8 cellular contexts compared by ENCODE assay signal in genomic region chr20:48828734-48829460, GRCh38. TPM values are rescaled to one million over a fixed set of nuclear protein-coding genes. Genes with fewer than 3 reads are reported as not detected.
A peak's percentile ranks its signal among the peaks of the same experiment; 100 is the strongest.
DNase-seq lines count a peak whose midpoint lies in the region; ATAC-seq and TF ChIP-seq lines count a peak whose summit lies in the region.

No MANE protein-coding gene starts in this region.

- peak overlapping the region; percentile 82 for H3K27ac Mint-ChIP-seq in central memory CD8-positive, alpha-beta T cell (ENCODE audit: low read depth)
- peak overlapping the region in 5 of 6 donors; percentile 42 to 95 (median 90) for H3K27ac Mint-ChIP-seq in naive B cell

- H3K9me3 Mint-ChIP-seq in central memory CD8-positive, alpha-beta T cell, result no peaks in the 10 kb centered on the region
- H3K9me3 Mint-ChIP-seq in naive B cell, result no peaks in the 10 kb centered on the region

- peak overlapping the region; percentile 58 for H3K27ac ChIP-seq in HL-60 (replicated peaks)

- H3K4me3 Mint-ChIP-seq in central memory CD8-positive, alpha-beta T cell, result peak overlapping the region; percentile 85
- peak overlapping the region; percentile 90 to 97 (median 92) for H3K4me3 Mint-ChIP-seq in naive B cell

- no peak for TF ChIP-seq CTCF in AG09309 (IDR thresholded peaks at IDR 0.05; ENCODE audit: control insufficient read depth, insufficient read depth, low read depth, low read length, missing control alignments)
- TF ChIP-seq CTCF in HL-60 (IDR thresholded peaks at IDR 0.05; ENCODE audit: insufficient read depth, low read length), result no peak

- H3K4me3 ChIP-seq in AG09309 (ENCODE audit: control insufficient read depth, low read depth, low read length) (peak overlapping the region; percentile 32), HL-60 (replicated peaks; ENCODE audit: insufficient read depth, low read length) (peak overlapping the region; percentile 48)

- intact Hi-C loops in left colon (cut with DNase I, micrococcal nuclease), result no loop called here

- DNase-seq in AG09309 (ENCODE audit: low read depth) (no peak), HL-60 (ENCODE audit: low read depth in 1 of 2, low spot score in 1 of 2) (no peak), naive B cell (no peak), UCSD-AML1 (lab: John Stamatoyannopoulos, UW; ENCODE audit: unreplicated experiment) (no peak), left colon (no peak)
- DNase-seq in central memory CD8-positive, alpha-beta T cell (ENCODE audit: low spot score in 2 of 2), result no peak
- no peak for DNase-seq in stimulated activated CD4-positive, alpha-beta T cell treated with anti-CD3 and anti-CD28 coated beads, Interleukin-1b, Interleukin-23, amount 100 ng/mL, for 48 hours

- ATAC-seq in central memory CD8-positive, alpha-beta T cell (replicated peaks; ENCODE audit: extremely low read depth, poor library complexity, severe bottlenecking), result no peak
- ATAC-seq in naive B cell (ENCODE audit: low read depth in 2 of 2), result no peak
- no peak for ATAC-seq in GM18517 (IDR thresholded peaks at IDR 0.05; ENCODE audit: unreplicated experiment)
- ATAC-seq in left colon, result no peak

- H3K27me3 Mint-ChIP-seq in central memory CD8-positive, alpha-beta T cell, result no peaks in the 10 kb centered on the region
- no peaks in the 10 kb centered on the region for H3K27me3 Mint-ChIP-seq in naive B cell

- peaks cover 35% of the 10 kb centered on the region for H3K4me1 Mint-ChIP-seq in central memory CD8-positive, alpha-beta T cell
- peaks cover 43 to 67% (median 54%) of the 10 kb centered on the region in 3 donors for H3K4me1 Mint-ChIP-seq in naive B cell

- peaks cover 18% of the 10 kb centered on the region for H3K36me3 Mint-ChIP-seq in central memory CD8-positive, alpha-beta T cell (ENCODE audit: insufficient read depth)
- no peaks in the 10 kb centered on the region for H3K36me3 Mint-ChIP-seq in naive B cell

- H3K27me3 ChIP-seq in HL-60 (ENCODE audit: insufficient read depth, poor library complexity, severe bottlenecking), result no peaks in the 10 kb centered on the region

RNA-seq across cellular contexts. Expression of gene PREX1, which starts 1.1 kb away (rescaled TPM):
- polyA plus RNA-seq in naive B cell (ENCODE audit: low read depth in 6 of 6), result 10 to 100 TPM; 13.3 to 37.5 (median 17.1) TPM
- total RNA-seq in left colon, result 10 to 100 TPM in 1 of 2 donors, 1 to 10 TPM in 1; 6.2 to 11.8 TPM
